ENCODE assay signal across 18 cellular contexts in genomic region chr1:15997637-15998280, GRCh38. TPM values are rescaled to one million over a fixed set of nuclear protein-coding genes. Genes with fewer than 3 reads are reported as not detected.
DNase-seq lines count a peak whose midpoint lies in the region; ATAC-seq and TF ChIP-seq lines count a peak whose summit lies in the region.
"Had no signal": no experiment of that assay in that cellular context is flagged by ENCODE, and none has a peak within 500 bp of the region (broad histone marks: within the 10 kb centered on the region; RNA-seq: fewer than 3 reads in every experiment).

No MANE protein-coding gene starts in this region.

- H3K27me3 ChIP-seq in neural progenitor cell (peaks cover 46% of the 10 kb centered on the region), sigmoid colon (no peaks in the 10 kb centered on the region)
- H3K27me3 ChIP-seq: BLaER1 had no signal

- peaks cover 7% of the 10 kb centered on the region for H3K27me3 Mint-ChIP-seq in chondrocyte (ENCODE audit: low read depth)
- H3K27me3 Mint-ChIP-seq in neural progenitor cell (ENCODE audit: insufficient read depth, low read depth): peaks cover 18% of the 10 kb centered on the region

- H4K20me1 ChIP-seq in neural progenitor cell (ENCODE audit: low read depth): no peaks in the 10 kb centered on the region
- H4K20me1 ChIP-seq: BLaER1 had no signal

- H3K27ac Mint-ChIP-seq in chondrocyte (ENCODE audit: unreplicated experiment) (no peak overlapping the region), neural progenitor cell (peak overlapping the region; percentile 63)

- no peaks in the 10 kb centered on the region for H3K9me3 ChIP-seq in neural progenitor cell (ENCODE audit: low read depth)
- H3K9me3 ChIP-seq in sigmoid colon: no peaks in the 10 kb centered on the region
- H3K9me3 ChIP-seq: BLaER1, Caco-2 had no signal

- H3F3A ChIP-seq in neural progenitor cell (ENCODE audit: low read depth): no peaks in the 10 kb centered on the region

- H3K9me3 Mint-ChIP-seq in chondrocyte (ENCODE audit: low read depth) (no peaks in the 10 kb centered on the region), neural progenitor cell (no peaks in the 10 kb centered on the region)
- H3K9me3 Mint-ChIP-seq: CD8-positive, alpha-beta memory T cell had no signal

- H3K4me1 ChIP-seq in neural progenitor cell: no peaks in the 10 kb centered on the region
- H3K4me1 ChIP-seq in sigmoid colon: no peaks in the 10 kb centered on the region
- H3K4me1 ChIP-seq: Caco-2 had no signal

- H3K4me3 ChIP-seq in neural progenitor cell (no peak overlapping the region), sigmoid colon (no peak overlapping the region)
- H3K4me3 ChIP-seq: BLaER1 had no signal

- H3K9ac ChIP-seq in neural progenitor cell: no peak overlapping the region
- H3K9ac ChIP-seq: BLaER1 had no signal

- H3K4me2 ChIP-seq in neural progenitor cell: no peak overlapping the region
- H3K4me2 ChIP-seq: BLaER1 had no signal

- no peak overlapping the region for H2AFZ ChIP-seq in neural progenitor cell (replicated peaks)

- H3K27ac ChIP-seq in neural progenitor cell (no peak overlapping the region), sigmoid colon (no peak overlapping the region), substantia nigra (ENCODE audit: low read depth, low read length, poor library complexity, severe bottlenecking) (no peak overlapping the region)
- H3K27ac ChIP-seq: BLaER1 had no signal

- no peak for TF ChIP-seq EP300 in sigmoid colon (IDR thresholded peaks at IDR 0.05)

- H3K36me3 Mint-ChIP-seq in chondrocyte (ENCODE audit: low read depth) (no peaks in the 10 kb centered on the region), neural progenitor cell (no peaks in the 10 kb centered on the region)
- H3K36me3 Mint-ChIP-seq: CD8-positive, alpha-beta memory T cell had no signal

- no peak for TF ChIP-seq CTCF in chondrocyte (IDR thresholded peaks at IDR 0.05)
- TF ChIP-seq CTCF in neural progenitor cell (IDR thresholded peaks at IDR 0.05): no peak
- TF ChIP-seq CTCF in sigmoid colon (IDR thresholded peaks at IDR 0.05): no peak

- no peak for TF ChIP-seq POLR2A in sigmoid colon (IDR thresholded peaks at IDR 0.05)

- peak; percentile 84 for DNase-seq in ELF-1 (ENCODE audit: low read depth, low spot score)
- DNase-seq in chondrocyte (ENCODE audit: low spot score): peak; percentile 44
- DNase-seq in neural progenitor cell (ENCODE audit: low spot score): no peak
- peak; percentile 39 for DNase-seq in sigmoid colon
- DNase-seq in substantia nigra (lab: John Stamatoyannopoulos, UW): no peak
- DNase-seq in activated gamma-delta T cell treated with Interleukin-2 at 50 U/mL for 16 hours: no peak
- DNase-seq: 8988T; AML-193; Caco-2; CD8-positive, alpha-beta memory T cell; DND-41; GF-D8; HCEC 1CT had no signal

- no peak for ATAC-seq in HG03565 (IDR thresholded peaks at IDR 0.05; ENCODE audit: unreplicated experiment)
- ATAC-seq in HG02973 (IDR thresholded peaks at IDR 0.05; ENCODE audit: unreplicated experiment): no peak

- 90 to 92% methylated on average over 9 of the region's 9 CpGs for WGBS in sigmoid colon, 2 donors

- H3K79me2 ChIP-seq in neural progenitor cell (ENCODE audit: low read depth): no peaks in the 10 kb centered on the region

- H3K36me3 ChIP-seq in neural progenitor cell (no peaks in the 10 kb centered on the region), sigmoid colon (no peaks in the 10 kb centered on the region)
- H3K36me3 ChIP-seq: BLaER1 had no signal

- H3K4me3 Mint-ChIP-seq in chondrocyte (ENCODE audit: unreplicated experiment): no peak overlapping the region
- H3K4me3 Mint-ChIP-seq in neural progenitor cell: no peak overlapping the region
- H3K4me3 Mint-ChIP-seq: CD8-positive, alpha-beta memory T cell had no signal

- H3K4me1 Mint-ChIP-seq in chondrocyte (ENCODE audit: low read depth) (no peaks in the 10 kb centered on the region), neural progenitor cell (no peaks in the 10 kb centered on the region)
- H3K4me1 Mint-ChIP-seq: CD8-positive, alpha-beta memory T cell had no signal

- intact Hi-C loops in sigmoid colon (cut with DNase I): no loop called here

RNA-seq across cellular contexts. Expression of gene SRARP, which starts 6.3 kb away (rescaled TPM):
- not detected in 3 replicates for total RNA-seq in chondrocyte
- not detected in 2 replicates for total RNA-seq in neural progenitor cell (ENCODE audit: low replicate concordance)
- not detected for total RNA-seq in sigmoid colon
- under 1 TPM in 1 of 3 donors, not detected in 2; under 0.01 TPM for polyA plus RNA-seq in sigmoid colon
- total RNA-seq: CD8-positive, alpha-beta memory T cell; H4; HT1080 had no signal
- polyA plus RNA-seq: CD8-positive, alpha-beta memory T cell had no signal

RNA-seq across cellular contexts. Expression of gene HSPB7, which starts 20.1 kb away (rescaled TPM):
- 61.2 to 160 TPM (median 160 TPM) in 3 replicates for total RNA-seq in chondrocyte
- total RNA-seq in neural progenitor cell (ENCODE audit: low replicate concordance): not detected in 2 replicates
- 100 to 1,000 TPM in 2 of 4 donors, 10 to 100 TPM in 2; 44.4 to 224 (median 86.3) TPM for total RNA-seq in sigmoid colon
- 10 to 100 TPM in 1 of 3 donors, 1 to 10 TPM in 2; 6.7 to 22.7 (median 7.2) TPM for polyA plus RNA-seq in sigmoid colon
- total RNA-seq: Caco-2; CD8-positive, alpha-beta memory T cell; H4; HT1080 had no signal
- polyA plus RNA-seq: CD8-positive, alpha-beta memory T cell had no signal

RNA-seq across cellular contexts. Expression of gene ZBTB17, which starts 21.9 kb away (rescaled TPM):
- total RNA-seq in chondrocyte: 23.9 to 30.8 TPM (median 27.2 TPM) in 3 replicates
- total RNA-seq in neural progenitor cell (ENCODE audit: low replicate concordance): 19.5 and 34.0 TPM in 2 replicates
- 10 to 100 TPM; 22.1 to 38.5 (median 26.5) TPM for total RNA-seq in sigmoid colon
- 10 to 100 TPM; 17.4 to 38.7 (median 18.3) TPM for polyA plus RNA-seq in sigmoid colon

RNA-seq across cellular contexts. Expression of gene CLCNKA, which starts 24.1 kb away (rescaled TPM):
- total RNA-seq in chondrocyte (0.12 to 0.31 TPM (median 0.21 TPM) in 3 replicates), neural progenitor cell (ENCODE audit: low replicate concordance) (not detected in 2 replicates), sigmoid colon (1 to 10 TPM in 1 of 4 donors, not detected in 3; 1.1 TPM)
- under 1 TPM in 1 of 3 donors, not detected in 2; 0.13 TPM for polyA plus RNA-seq in sigmoid colon
- total RNA-seq: Caco-2; CD8-positive, alpha-beta memory T cell; H4; HT1080 had no signal
- polyA plus RNA-seq: CD8-positive, alpha-beta memory T cell had no signal

RNA-seq across cellular contexts. Expression of gene CLCNKB, which starts 45.8 kb away (rescaled TPM):
- total RNA-seq in chondrocyte: 0.57 to 0.69 TPM in 2 of 3 replicates, not detected in the other
- total RNA-seq in neural progenitor cell (ENCODE audit: low replicate concordance): 0.97 and 2.7 TPM in 2 replicates
- total RNA-seq in sigmoid colon: under 1 TPM in 3 of 4 donors, not detected in 1; 0.28 to 0.71 (median 0.33) TPM
- polyA plus RNA-seq in sigmoid colon: under 1 TPM in 1 of 3 donors, not detected in 2; 0.04 TPM
- total RNA-seq: Caco-2; CD8-positive, alpha-beta memory T cell; H4; HT1080 had no signal
- polyA plus RNA-seq: CD8-positive, alpha-beta memory T cell had no signal

Comparison
In these comparisons a context has a peak if more than half of its experiments do, and no peak if none do; other contexts are left out.
1. DNase-seq: peak in ELF-1 (single experiment), chondrocyte (single experiment) and sigmoid colon (single experiment); none in neural progenitor cell (single experiment), substantia nigra (0 of 49) and activated gamma-delta T cell treated with Interleukin-2 at 50 U/mL for 16 hours (single experiment).
2. RNA of gene HSPB7, which starts 20.1 kb away (total RNA-seq): 61.2 to 160 TPM in chondrocyte and 44.4 to 224 TPM in sigmoid colon; not detected in neural progenitor cell; every median in the first group is over 10 times any median in the second.